Comparison of ENCODE assay signal across 8 cellular contexts in the genomic region with DNA sequence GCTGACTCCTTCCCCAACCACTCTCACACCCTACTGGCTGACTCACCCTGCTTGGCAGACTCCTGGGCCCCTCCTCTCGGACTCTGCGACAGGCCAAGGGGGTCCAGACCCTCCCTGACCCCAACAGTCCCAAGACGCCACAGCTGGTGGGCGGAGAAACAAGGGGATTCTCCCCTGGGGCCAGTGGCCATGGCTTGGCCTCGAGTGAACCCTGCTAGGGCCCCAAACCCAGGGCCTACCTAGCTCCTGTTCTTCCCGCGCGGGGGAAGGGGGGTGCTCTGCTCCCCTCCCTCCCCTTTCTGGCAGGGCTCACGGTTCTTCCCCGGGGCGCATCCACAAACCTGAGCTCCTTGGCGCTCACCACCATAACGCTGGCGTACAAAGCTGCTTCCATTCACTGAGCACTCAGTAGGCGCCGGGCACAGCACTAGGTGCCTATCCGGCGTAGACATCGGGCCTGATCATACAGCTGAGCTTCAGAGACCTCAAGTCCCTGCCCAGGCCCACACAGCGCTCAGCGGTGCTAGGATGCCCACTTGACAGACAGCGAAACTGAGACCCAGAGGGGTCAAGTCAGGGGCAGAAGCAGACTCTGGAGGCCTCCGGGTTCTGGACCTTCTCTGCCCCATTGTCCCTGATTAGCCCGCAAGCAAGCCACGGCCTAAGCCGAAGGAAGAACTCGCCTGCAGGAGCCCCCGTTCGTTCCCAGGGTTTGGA. TPM values are rescaled to one million over a fixed set of nuclear protein-coding genes. Genes with fewer than 3 reads are reported as not detected.
A peak's percentile ranks its signal among the peaks of the same experiment; 100 is the strongest.
DNase-seq lines count a peak whose midpoint lies in the region; ATAC-seq and TF ChIP-seq lines count a peak whose summit lies in the region.

No MANE protein-coding gene starts in this region.

- WGBS in esophagus squamous epithelium, 2 donors: 13% methylated on average over 9 of the region's 29 CpGs; no CpG with 5 or more reads in 1 of the 2 donors

- H3K27ac Mint-ChIP-seq in osteocyte (ENCODE audit: unreplicated experiment): peak overlapping the region; percentile 71

- no peak for TF ChIP-seq POLR2A in esophagus squamous epithelium (IDR thresholded peaks at IDR 0.05)

- peaks cover 13 to 60% (median 44%) of the 10 kb centered on the region in 3 donors for H3K4me1 ChIP-seq in esophagus squamous epithelium

- POLR2A ChIA-PET in GM10248 (lab: Yijun Ruan, JAX): no interaction called here

- peak; percentile 8 for ATAC-seq in HG02885 (IDR thresholded peaks at IDR 0.05; ENCODE audit: poor library complexity, unreplicated experiment)
- no peak for ATAC-seq in GM21367 (IDR thresholded peaks at IDR 0.05; ENCODE audit: unreplicated experiment)

- no peaks in the 10 kb centered on the region for H3K9me3 ChIP-seq in esophagus squamous epithelium

- H3K36me3 Mint-ChIP-seq in osteocyte (ENCODE audit: unreplicated experiment): peaks cover 2% of the 10 kb centered on the region

- TF ChIP-seq CTCF in esophagus squamous epithelium (IDR thresholded peaks at IDR 0.05) (no peak), osteocyte (IDR thresholded peaks at IDR 0.05) (no peak), GM10248 (IDR thresholded peaks at IDR 0.05; ENCODE audit: control extremely low read depth, extremely low read depth, low read depth, missing control alignments) (no peak)

- no peaks in the 10 kb centered on the region for H3K36me3 ChIP-seq in esophagus squamous epithelium

- intact Hi-C loops in esophagus squamous epithelium (cut with DNase I): no loop called here

- peak; percentile 30 to 32 for DNase-seq in activated CD4-positive, alpha-beta T cell treated with anti-CD3 and anti-CD28 coated beads, Interleukin-2, amount 50 U/mL, for 4 hours
- DNase-seq in esophagus squamous epithelium (lab: John Stamatoyannopoulos, UW) (no peak), osteocyte (ENCODE audit: extremely low spot score, unreplicated experiment) (no peak), H4 (ENCODE audit: low spot score) (no peak), NCI-H187 (lab: John Stamatoyannopoulos, UW) (no peak), GM10248 (ENCODE audit: extremely low spot score) (no peak)

- H3K27me3 Mint-ChIP-seq in osteocyte (ENCODE audit: unreplicated experiment): no peaks in the 10 kb centered on the region

- H3K27me3 ChIP-seq in esophagus squamous epithelium: no peaks in the 10 kb centered on the region

- CTCF ChIA-PET in GM10248 (lab: Yijun Ruan, JAX): interaction anchor here (0.7 to 3.7 kb wide), 7 partner anchors 8 to 434 kb away, joined by 3 to 17 read pairs (median 4); no protein-coding TSS in a partner anchor

- no peaks in the 10 kb centered on the region for H3K9me3 Mint-ChIP-seq in osteocyte (ENCODE audit: unreplicated experiment)

- H3K4me3 ChIP-seq in esophagus squamous epithelium: peak overlapping the region; percentile 56 to 82 (median 75)

- H3K4me1 Mint-ChIP-seq in osteocyte (ENCODE audit: unreplicated experiment): peaks cover 60% of the 10 kb centered on the region

- peak overlapping the region; percentile 82 for H3K4me3 Mint-ChIP-seq in osteocyte (ENCODE audit: unreplicated experiment)

- peak overlapping the region; percentile 78 to 88 (median 86) for H3K27ac ChIP-seq in esophagus squamous epithelium

RNA-seq across cellular contexts. Expression of a gene that starts 0.6 kb away (rescaled TPM):
- total RNA-seq in esophagus squamous epithelium: 10 to 100 TPM in 2 of 4 donors, 1 to 10 TPM in 2; 3.8 to 31.7 (median 15.7) TPM
- 177 and 185 TPM in 2 replicates for total RNA-seq in osteocyte
- 7.9 and 11.3 TPM in 2 replicates for total RNA-seq in H4 (2014; rRNA removed; shearing (Covaris generic))

Comparison
In these comparisons a context has a peak if more than half of its experiments do, and no peak if none do; other contexts are left out.
1. DNase-seq: peak in activated CD4-positive, alpha-beta T cell treated with anti-CD3 and anti-CD28 coated beads, Interleukin-2, amount 50 U/mL, for 4 hours (2 of 2); none in esophagus squamous epithelium (single experiment), osteocyte (single experiment), H4 (single experiment), NCI-H187 (0 of 2) and GM10248 (single experiment).